22 cellular contexts compared by ENCODE assay signal in the genomic region with DNA sequence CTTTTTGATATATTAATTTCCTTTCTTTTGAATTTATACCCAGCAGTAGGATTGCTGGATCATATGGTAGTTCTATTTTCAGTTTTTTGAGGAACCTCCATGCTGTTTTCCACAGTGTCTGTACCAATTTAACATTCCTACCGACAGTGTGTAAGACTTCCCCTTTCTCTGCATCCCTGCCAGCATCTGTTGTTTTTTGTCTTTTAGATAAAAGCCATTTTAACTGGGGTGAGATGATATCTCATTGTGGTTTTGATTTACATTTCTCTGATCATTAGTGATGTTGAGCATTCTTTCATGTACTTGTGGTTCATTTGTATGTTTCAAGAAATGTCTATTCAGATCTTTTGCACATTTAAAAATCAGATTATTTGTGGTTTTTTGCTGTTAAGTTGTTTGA.
"Had no signal": no experiment of that assay in that cellular context is flagged by ENCODE, and none has a peak within 500 bp of the region (broad histone marks: within the 10 kb centered on the region; RNA-seq: fewer than 3 reads in every experiment).

No MANE protein-coding gene starts in this region.

- H3K27ac ChIP-seq: cardiac muscle cell, heart right ventricle, right lobe of liver, skin epidermis, thyroid gland had no signal

- H3K4me3 ChIP-seq: cardiac muscle cell, heart right ventricle, right lobe of liver, skin epidermis, thyroid gland had no signal

- H3K36me3 ChIP-seq: cardiac muscle cell, heart right ventricle, right lobe of liver, thyroid gland had no signal

- H3K4me3 Mint-ChIP-seq: activated naive CD4-positive, alpha-beta T cell treated with anti-CD3 and anti-CD28 coated beads for 36 hours; activated T-cell treated with anti-CD3 and anti-CD28 coated beads, Interleukin-2, amount 50 U/mL, for 72 hours; dendritic cell treated with granulocyte-macrophage colony-stimulating factor and Interleukin-4, amounts not matched to agents 40 ng/mL and 50 ng/mL, for 4 days; memory B cell; nephron progenitor cell; stimulated activated naive CD8-positive, alpha-beta T cell treated with anti-CD3 and anti-CD28 coated beads, Interleukin-15, Interleukin-2, amounts not matched to agents 100 ng/mL and 50 ng/mL, for 24 hours had no signal

- DNase-seq: activated CD4-positive, alpha-beta T cell treated with anti-CD3 and anti-CD28 coated beads, Interleukin-2, amount 50 U/mL, for 4 hours; activated CD8-positive, alpha-beta memory T cell treated with anti-CD3 and anti-CD28 coated beads, Interleukin-2, amount 50 U/mL, for 48 hours; activated effector memory CD4-positive, alpha-beta T cell treated with Interleukin-2 at 50 U/mL for 16 hours; activated naive CD4-positive, alpha-beta T cell treated with anti-CD3 and anti-CD28 coated beads for 36 hours; activated T-cell treated with anti-CD3 and anti-CD28 coated beads, Interleukin-2, amount 50 U/mL, for 72 hours; amygdala; effector CD4-positive, alpha-beta T cell; erythroblast; foreskin fibroblast; heart right ventricle; left cardiac atrium; nephron progenitor cell; nucleus accumbens; right lobe of liver; stimulated activated CD4-positive, alpha-beta T cell treated with anti-CD3 and anti-CD28 coated beads, Interleukin-1b, Interleukin-23, amount 100 ng/mL, for 48 hours; substantia nigra; thyroid gland had no signal

- H3K27ac Mint-ChIP-seq: activated naive CD4-positive, alpha-beta T cell treated with anti-CD3 and anti-CD28 coated beads for 36 hours; activated T-cell treated with anti-CD3 and anti-CD28 coated beads, Interleukin-2, amount 50 U/mL, for 72 hours; dendritic cell treated with granulocyte-macrophage colony-stimulating factor and Interleukin-4, amounts not matched to agents 40 ng/mL and 50 ng/mL, for 4 days; memory B cell; nephron progenitor cell; stimulated activated naive CD8-positive, alpha-beta T cell treated with anti-CD3 and anti-CD28 coated beads, Interleukin-15, Interleukin-2, amounts not matched to agents 100 ng/mL and 50 ng/mL, for 24 hours had no signal

- ATAC-seq: activated T-cell treated with anti-CD3 and anti-CD28 coated beads, Interleukin-2, amount 50 U/mL, for 72 hours; heart right ventricle; left cardiac atrium; right lobe of liver had no signal

- H3K4me1 ChIP-seq: heart right ventricle, thyroid gland had no signal

- H3K27me3 ChIP-seq: cardiac muscle cell, right lobe of liver, thyroid gland had no signal

- H3K9me3 Mint-ChIP-seq: activated naive CD4-positive, alpha-beta T cell treated with anti-CD3 and anti-CD28 coated beads for 36 hours; activated T-cell treated with anti-CD3 and anti-CD28 coated beads, Interleukin-2, amount 50 U/mL, for 72 hours; dendritic cell treated with granulocyte-macrophage colony-stimulating factor and Interleukin-4, amounts not matched to agents 40 ng/mL and 50 ng/mL, for 4 days; nephron progenitor cell; stimulated activated naive CD8-positive, alpha-beta T cell treated with anti-CD3 and anti-CD28 coated beads, Interleukin-15, Interleukin-2, amounts not matched to agents 100 ng/mL and 50 ng/mL, for 24 hours had no signal

- H3K27me3 Mint-ChIP-seq: dendritic cell treated with granulocyte-macrophage colony-stimulating factor and Interleukin-4, amounts not matched to agents 40 ng/mL and 50 ng/mL, for 4 days had no signal
